In the genomic region with DNA sequence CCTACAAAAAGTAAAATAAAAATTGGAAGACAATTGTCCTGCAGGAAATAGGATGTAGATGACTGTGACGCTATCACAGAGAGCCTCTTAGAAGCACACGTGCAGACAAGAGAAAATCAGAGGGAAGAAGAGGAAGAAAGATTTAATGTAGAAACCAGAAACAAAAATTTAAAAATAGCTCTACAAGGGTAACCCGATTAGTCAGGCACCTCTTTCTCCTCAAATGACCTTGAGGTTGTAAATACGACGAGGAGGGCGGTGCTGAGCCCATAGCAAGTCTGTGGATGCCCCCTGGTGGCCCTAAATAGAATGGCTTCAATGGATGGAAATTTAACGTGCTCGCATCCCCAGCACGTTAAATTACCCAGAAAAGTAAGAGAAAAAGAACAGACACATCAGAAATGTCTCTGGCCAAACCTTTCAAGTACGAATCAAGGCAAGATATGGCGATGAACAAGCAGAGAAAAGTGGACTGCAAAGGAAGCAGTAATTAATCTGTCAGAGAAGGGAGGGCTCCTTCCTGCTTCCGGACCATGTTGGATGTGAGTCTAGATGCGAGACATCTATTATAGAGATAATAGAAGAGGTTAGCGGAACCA, we compare ENCODE assay signal across 1 cellular context.
TF ChIP-seq lines count a peak whose summit lies in the region.

No MANE protein-coding gene starts in this region.

TF ChIP-seq in K562, 482 proteins besides CTCF, POLR2A, EP300 and RAD21 (continued from another document and continues in another):
- no peak for TF ChIP-seq TBP (optimal IDR thresholded peaks at IDR 0.05; ENCODE audit: low read depth, low read length)
- no peak for TF ChIP-seq ZNF780A (CRISPR knock-in tag; IDR thresholded peaks at IDR 0.05)
- TF ChIP-seq, protein P1, sequence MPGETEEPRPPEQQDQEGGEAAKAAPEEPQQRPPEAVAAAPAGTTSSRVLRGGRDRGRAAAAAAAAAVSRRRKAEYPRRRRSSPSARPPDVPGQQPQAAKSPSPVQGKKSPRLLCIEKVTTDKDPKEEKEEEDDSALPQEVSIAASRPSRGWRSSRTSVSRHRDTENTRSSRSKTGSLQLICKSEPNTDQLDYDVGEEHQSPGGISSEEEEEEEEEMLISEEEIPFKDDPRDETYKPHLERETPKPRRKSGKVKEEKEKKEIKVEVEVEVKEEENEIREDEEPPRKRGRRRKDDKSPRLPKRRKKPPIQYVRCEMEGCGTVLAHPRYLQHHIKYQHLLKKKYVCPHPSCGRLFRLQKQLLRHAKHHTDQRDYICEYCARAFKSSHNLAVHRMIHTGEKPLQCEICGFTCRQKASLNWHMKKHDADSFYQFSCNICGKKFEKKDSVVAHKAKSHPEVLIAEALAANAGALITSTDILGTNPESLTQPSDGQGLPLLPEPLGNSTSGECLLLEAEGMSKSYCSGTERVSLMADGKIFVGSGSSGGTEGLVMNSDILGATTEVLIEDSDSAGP (CRISPR knock-in tag; IDR thresholded peaks at IDR 0.05): no peak
- TF ChIP-seq HIVEP1 (CRISPR knock-in tag; IDR thresholded peaks at IDR 0.05): no peak
- TF ChIP-seq EWSR1 (IDR thresholded peaks at IDR 0.05; ENCODE audit: borderline replicate concordance, low read depth, partially characterized antibody): no peak
- no peak for TF ChIP-seq HMG20A (CRISPR knock-in tag; conservative IDR thresholded peaks at IDR 0.05)
- no peak for TF ChIP-seq ZNF589 (CRISPR knock-in tag; IDR thresholded peaks at IDR 0.05; ENCODE audit: low read depth)
- TF ChIP-seq, protein P2, sequence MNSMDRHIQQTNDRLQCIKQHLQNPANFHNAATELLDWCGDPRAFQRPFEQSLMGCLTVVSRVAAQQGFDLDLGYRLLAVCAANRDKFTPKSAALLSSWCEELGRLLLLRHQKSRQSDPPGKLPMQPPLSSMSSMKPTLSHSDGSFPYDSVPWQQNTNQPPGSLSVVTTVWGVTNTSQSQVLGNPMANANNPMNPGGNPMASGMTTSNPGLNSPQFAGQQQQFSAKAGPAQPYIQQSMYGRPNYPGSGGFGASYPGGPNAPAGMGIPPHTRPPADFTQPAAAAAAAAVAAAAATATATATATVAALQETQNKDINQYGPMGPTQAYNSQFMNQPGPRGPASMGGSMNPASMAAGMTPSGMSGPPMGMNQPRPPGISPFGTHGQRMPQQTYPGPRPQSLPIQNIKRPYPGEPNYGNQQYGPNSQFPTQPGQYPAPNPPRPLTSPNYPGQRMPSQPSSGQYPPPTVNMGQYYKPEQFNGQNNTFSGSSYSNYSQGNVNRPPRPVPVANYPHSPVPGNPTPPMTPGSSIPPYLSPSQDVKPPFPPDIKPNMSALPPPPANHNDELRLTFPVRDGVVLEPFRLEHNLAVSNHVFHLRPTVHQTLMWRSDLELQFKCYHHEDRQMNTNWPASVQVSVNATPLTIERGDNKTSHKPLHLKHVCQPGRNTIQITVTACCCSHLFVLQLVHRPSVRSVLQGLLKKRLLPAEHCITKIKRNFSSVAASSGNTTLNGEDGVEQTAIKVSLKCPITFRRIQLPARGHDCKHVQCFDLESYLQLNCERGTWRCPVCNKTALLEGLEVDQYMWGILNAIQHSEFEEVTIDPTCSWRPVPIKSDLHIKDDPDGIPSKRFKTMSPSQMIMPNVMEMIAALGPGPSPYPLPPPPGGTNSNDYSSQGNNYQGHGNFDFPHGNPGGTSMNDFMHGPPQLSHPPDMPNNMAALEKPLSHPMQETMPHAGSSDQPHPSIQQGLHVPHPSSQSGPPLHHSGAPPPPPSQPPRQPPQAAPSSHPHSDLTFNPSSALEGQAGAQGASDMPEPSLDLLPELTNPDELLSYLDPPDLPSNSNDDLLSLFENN (IDR thresholded peaks at IDR 0.05; ENCODE audit: low read depth in 2 of 2, low read length in 2 of 2): no peak
- TF ChIP-seq, protein P3, sequence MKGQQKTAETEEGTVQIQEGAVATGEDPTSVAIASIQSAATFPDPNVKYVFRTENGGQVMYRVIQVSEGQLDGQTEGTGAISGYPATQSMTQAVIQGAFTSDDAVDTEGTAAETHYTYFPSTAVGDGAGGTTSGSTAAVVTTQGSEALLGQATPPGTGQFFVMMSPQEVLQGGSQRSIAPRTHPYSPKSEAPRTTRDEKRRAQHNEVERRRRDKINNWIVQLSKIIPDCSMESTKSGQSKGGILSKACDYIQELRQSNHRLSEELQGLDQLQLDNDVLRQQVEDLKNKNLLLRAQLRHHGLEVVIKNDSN (CRISPR knock-in tag; IDR thresholded peaks at IDR 0.05): no peak
- no peak for TF ChIP-seq ZNF583 (CRISPR knock-in tag; IDR thresholded peaks at IDR 0.05)
- no peak for TF ChIP-seq ZZZ3 (IDR thresholded peaks at IDR 0.05)
- TF ChIP-seq E2F3 (CRISPR knock-in tag; IDR thresholded peaks at IDR 0.05): no peak
- TF ChIP-seq, protein P4, sequence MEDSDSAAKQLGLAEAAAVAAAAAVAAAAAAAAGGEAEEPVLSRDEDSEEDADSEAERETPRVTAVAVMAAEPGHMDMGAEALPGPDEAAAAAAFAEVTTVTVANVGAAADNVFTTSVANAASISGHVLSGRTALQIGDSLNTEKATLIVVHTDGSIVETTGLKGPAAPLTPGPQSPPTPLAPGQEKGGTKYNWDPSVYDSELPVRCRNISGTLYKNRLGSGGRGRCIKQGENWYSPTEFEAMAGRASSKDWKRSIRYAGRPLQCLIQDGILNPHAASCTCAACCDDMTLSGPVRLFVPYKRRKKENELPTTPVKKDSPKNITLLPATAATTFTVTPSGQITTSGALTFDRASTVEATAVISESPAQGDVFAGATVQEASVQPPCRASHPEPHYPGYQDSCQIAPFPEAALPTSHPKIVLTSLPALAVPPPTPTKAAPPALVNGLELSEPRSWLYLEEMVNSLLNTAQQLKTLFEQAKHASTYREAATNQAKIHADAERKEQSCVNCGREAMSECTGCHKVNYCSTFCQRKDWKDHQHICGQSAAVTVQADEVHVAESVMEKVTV (CRISPR knock-in tag; IDR thresholded peaks at IDR 0.05): peak; percentile 97
- no peak for TF ChIP-seq ZNF830 (CRISPR knock-in tag; IDR thresholded peaks at IDR 0.05)
- no peak for TF ChIP-seq ZNF347 (CRISPR knock-in tag; IDR thresholded peaks at IDR 0.05; ENCODE audit: low read depth)
- TF ChIP-seq, protein P5, sequence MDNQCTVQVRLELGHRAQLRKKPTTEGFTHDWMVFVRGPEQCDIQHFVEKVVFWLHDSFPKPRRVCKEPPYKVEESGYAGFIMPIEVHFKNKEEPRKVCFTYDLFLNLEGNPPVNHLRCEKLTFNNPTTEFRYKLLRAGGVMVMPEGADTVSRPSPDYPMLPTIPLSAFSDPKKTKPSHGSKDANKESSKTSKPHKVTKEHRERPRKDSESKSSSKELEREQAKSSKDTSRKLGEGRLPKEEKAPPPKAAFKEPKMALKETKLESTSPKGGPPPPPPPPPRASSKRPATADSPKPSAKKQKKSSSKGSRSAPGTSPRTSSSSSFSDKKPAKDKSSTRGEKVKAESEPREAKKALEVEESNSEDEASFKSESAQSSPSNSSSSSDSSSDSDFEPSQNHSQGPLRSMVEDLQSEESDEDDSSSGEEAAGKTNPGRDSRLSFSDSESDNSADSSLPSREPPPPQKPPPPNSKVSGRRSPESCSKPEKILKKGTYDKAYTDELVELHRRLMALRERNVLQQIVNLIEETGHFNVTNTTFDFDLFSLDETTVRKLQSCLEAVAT (IDR thresholded peaks at IDR 0.05): peak in 1 of 2 experiments; percentile 51; a peak in 1 of 4 replicates
- TF ChIP-seq, protein P6, sequence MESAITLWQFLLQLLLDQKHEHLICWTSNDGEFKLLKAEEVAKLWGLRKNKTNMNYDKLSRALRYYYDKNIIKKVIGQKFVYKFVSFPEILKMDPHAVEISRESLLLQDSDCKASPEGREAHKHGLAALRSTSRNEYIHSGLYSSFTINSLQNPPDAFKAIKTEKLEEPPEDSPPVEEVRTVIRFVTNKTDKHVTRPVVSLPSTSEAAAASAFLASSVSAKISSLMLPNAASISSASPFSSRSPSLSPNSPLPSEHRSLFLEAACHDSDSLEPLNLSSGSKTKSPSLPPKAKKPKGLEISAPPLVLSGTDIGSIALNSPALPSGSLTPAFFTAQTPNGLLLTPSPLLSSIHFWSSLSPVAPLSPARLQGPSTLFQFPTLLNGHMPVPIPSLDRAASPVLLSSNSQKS (CRISPR knock-in tag; IDR thresholded peaks at IDR 0.05): no peak
- TF ChIP-seq FOXA3 (CRISPR knock-in tag; conservative IDR thresholded peaks at IDR 0.05 in 1 of 2, IDR thresholded peaks at IDR 0.05 in 1 of 2): peak; percentile 61 to 79; a peak in 2 of 4 replicates
- TF ChIP-seq, protein P7, sequence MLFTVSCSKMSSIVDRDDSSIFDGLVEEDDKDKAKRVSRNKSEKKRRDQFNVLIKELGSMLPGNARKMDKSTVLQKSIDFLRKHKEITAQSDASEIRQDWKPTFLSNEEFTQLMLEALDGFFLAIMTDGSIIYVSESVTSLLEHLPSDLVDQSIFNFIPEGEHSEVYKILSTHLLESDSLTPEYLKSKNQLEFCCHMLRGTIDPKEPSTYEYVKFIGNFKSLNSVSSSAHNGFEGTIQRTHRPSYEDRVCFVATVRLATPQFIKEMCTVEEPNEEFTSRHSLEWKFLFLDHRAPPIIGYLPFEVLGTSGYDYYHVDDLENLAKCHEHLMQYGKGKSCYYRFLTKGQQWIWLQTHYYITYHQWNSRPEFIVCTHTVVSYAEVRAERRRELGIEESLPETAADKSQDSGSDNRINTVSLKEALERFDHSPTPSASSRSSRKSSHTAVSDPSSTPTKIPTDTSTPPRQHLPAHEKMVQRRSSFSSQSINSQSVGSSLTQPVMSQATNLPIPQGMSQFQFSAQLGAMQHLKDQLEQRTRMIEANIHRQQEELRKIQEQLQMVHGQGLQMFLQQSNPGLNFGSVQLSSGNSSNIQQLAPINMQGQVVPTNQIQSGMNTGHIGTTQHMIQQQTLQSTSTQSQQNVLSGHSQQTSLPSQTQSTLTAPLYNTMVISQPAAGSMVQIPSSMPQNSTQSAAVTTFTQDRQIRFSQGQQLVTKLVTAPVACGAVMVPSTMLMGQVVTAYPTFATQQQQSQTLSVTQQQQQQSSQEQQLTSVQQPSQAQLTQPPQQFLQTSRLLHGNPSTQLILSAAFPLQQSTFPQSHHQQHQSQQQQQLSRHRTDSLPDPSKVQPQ (CRISPR knock-in tag; IDR thresholded peaks at IDR 0.05; ENCODE audit: borderline replicate concordance): no peak
- no peak for TF ChIP-seq BRCA1 (IDR thresholded peaks at IDR 0.05)
- TF ChIP-seq BRCA1 (CRISPR knock-in tag; IDR thresholded peaks at IDR 0.05): no peak
- TF ChIP-seq PHF8 (IDR thresholded peaks at IDR 0.05; ENCODE audit: borderline replicate concordance, low read length): no peak
- TF ChIP-seq ZFP36 (IDR thresholded peaks at IDR 0.05; ENCODE audit: low read depth, low read length, partially characterized antibody): no peak
- no peak for TF ChIP-seq GABPA (tag; conservative IDR thresholded peaks at IDR 0.05; ENCODE audit: low read depth)
- TF ChIP-seq ZC3H8 (IDR thresholded peaks at IDR 0.05): no peak
- TF ChIP-seq, protein P8, sequence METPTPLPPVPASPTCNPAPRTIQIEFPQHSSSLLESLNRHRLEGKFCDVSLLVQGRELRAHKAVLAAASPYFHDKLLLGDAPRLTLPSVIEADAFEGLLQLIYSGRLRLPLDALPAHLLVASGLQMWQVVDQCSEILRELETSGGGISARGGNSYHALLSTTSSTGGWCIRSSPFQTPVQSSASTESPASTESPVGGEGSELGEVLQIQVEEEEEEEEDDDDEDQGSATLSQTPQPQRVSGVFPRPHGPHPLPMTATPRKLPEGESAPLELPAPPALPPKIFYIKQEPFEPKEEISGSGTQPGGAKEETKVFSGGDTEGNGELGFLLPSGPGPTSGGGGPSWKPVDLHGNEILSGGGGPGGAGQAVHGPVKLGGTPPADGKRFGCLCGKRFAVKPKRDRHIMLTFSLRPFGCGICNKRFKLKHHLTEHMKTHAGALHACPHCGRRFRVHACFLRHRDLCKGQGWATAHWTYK (CRISPR knock-in tag; IDR thresholded peaks at IDR 0.05): no peak
- TF ChIP-seq FOXK1 (CRISPR knock-in tag; IDR thresholded peaks at IDR 0.05; ENCODE audit: borderline replicate concordance): no peak
- no peak for TF ChIP-seq PHTF2 (CRISPR knock-in tag; IDR thresholded peaks at IDR 0.05)
- no peak for TF ChIP-seq ELF4 (CRISPR knock-in tag; IDR thresholded peaks at IDR 0.05)
- TF ChIP-seq ZNF24 (IDR thresholded peaks at IDR 0.05): no peak
- TF ChIP-seq KLF13 (tag; IDR thresholded peaks at IDR 0.05; ENCODE audit: borderline replicate concordance, low read depth): peak; percentile 66; the same call in 1 of the 2 replicates
- TF ChIP-seq, protein P9, sequence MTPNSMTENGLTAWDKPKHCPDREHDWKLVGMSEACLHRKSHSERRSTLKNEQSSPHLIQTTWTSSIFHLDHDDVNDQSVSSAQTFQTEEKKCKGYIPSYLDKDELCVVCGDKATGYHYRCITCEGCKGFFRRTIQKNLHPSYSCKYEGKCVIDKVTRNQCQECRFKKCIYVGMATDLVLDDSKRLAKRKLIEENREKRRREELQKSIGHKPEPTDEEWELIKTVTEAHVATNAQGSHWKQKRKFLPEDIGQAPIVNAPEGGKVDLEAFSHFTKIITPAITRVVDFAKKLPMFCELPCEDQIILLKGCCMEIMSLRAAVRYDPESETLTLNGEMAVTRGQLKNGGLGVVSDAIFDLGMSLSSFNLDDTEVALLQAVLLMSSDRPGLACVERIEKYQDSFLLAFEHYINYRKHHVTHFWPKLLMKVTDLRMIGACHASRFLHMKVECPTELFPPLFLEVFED (CRISPR knock-in tag; conservative IDR thresholded peaks at IDR 0.05): no peak
- no peak for TF ChIP-seq GATAD2A (IDR thresholded peaks at IDR 0.05)
- 0 out of 2 replicates have a peak, but pooled peaks have one; percentile 15 for TF ChIP-seq SMARCA4 (IDR thresholded peaks at IDR 0.05)
- no peak for TF ChIP-seq GTF2A2 (tag; IDR thresholded peaks at IDR 0.05)
- no peak for TF ChIP-seq ZNF134 (CRISPR knock-in tag; conservative IDR thresholded peaks at IDR 0.05)
- TF ChIP-seq HNRNPH1 (optimal IDR thresholded peaks at IDR 0.05; ENCODE audit: low read depth, low read length): no peak
- TF ChIP-seq FOXJ2 (tag; IDR thresholded peaks at IDR 0.05): no peak
- TF ChIP-seq ZNF316 (IDR thresholded peaks at IDR 0.05): no peak
- no peak for TF ChIP-seq RUNX1 (IDR thresholded peaks at IDR 0.05; ENCODE audit: low read depth)
- no peak for TF ChIP-seq BDP1 (IDR thresholded peaks at IDR 0.05; ENCODE audit: insufficient read depth, insufficient read length)
- no peak for TF ChIP-seq RFX1 (IDR thresholded peaks at IDR 0.05)
- TF ChIP-seq ZNF384 (IDR thresholded peaks at IDR 0.05; ENCODE audit: low read depth, low read length): 0 out of 2 replicates have a peak, but pooled peaks have one; percentile 38
- no peak for TF ChIP-seq ILK (tag; IDR thresholded peaks at IDR 0.05; ENCODE audit: borderline replicate concordance, low read depth)
- TF ChIP-seq, protein P10, sequence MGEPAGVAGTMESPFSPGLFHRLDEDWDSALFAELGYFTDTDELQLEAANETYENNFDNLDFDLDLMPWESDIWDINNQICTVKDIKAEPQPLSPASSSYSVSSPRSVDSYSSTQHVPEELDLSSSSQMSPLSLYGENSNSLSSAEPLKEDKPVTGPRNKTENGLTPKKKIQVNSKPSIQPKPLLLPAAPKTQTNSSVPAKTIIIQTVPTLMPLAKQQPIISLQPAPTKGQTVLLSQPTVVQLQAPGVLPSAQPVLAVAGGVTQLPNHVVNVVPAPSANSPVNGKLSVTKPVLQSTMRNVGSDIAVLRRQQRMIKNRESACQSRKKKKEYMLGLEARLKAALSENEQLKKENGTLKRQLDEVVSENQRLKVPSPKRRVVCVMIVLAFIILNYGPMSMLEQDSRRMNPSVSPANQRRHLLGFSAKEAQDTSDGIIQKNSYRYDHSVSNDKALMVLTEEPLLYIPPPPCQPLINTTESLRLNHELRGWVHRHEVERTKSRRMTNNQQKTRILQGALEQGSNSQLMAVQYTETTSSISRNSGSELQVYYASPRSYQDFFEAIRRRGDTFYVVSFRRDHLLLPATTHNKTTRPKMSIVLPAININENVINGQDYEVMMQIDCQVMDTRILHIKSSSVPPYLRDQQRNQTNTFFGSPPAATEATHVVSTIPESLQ (CRISPR knock-in tag; IDR thresholded peaks at IDR 0.05): no peak
- no peak for TF ChIP-seq SMAD2 (IDR thresholded peaks at IDR 0.05; ENCODE audit: low read depth, low read length)
- peak; percentile 85 for TF ChIP-seq XRCC5 (IDR thresholded peaks at IDR 0.05; ENCODE audit: low read depth, low read length)
- TF ChIP-seq ZNF165 (CRISPR knock-in tag; IDR thresholded peaks at IDR 0.05; ENCODE audit: borderline replicate concordance): no peak
- no peak for TF ChIP-seq ZNF232 (CRISPR knock-in tag; IDR thresholded peaks at IDR 0.05)
- no peak for TF ChIP-seq BMI1 (IDR thresholded peaks at IDR 0.05; ENCODE audit: low read length)
